Comparison of ENCODE assay signal across 1 cellular context in the genomic region with DNA sequence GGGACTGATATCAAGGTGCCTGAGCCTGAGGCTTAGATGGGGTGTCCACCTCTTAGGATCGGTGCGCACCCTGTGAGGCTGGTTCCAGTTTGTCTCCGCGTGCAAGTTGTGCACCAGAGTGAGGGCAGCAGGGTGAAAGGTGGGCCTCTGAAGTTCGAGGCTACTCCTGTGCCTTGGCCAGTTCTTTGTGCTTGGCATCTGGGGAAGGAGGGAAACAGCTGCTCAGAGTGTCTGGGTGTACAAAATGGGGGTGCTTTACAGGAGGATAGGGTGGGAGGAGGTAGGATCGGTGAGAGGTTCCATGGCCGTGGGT.
A peak's percentile ranks its signal among the peaks of the same experiment; 100 is the strongest.
TF ChIP-seq lines count a peak whose summit lies in the region.

No MANE protein-coding gene starts in this region.

TF ChIP-seq in K562, 482 proteins besides CTCF, POLR2A, EP300 and RAD21 (continued from another document):
- TF ChIP-seq, protein P1, sequence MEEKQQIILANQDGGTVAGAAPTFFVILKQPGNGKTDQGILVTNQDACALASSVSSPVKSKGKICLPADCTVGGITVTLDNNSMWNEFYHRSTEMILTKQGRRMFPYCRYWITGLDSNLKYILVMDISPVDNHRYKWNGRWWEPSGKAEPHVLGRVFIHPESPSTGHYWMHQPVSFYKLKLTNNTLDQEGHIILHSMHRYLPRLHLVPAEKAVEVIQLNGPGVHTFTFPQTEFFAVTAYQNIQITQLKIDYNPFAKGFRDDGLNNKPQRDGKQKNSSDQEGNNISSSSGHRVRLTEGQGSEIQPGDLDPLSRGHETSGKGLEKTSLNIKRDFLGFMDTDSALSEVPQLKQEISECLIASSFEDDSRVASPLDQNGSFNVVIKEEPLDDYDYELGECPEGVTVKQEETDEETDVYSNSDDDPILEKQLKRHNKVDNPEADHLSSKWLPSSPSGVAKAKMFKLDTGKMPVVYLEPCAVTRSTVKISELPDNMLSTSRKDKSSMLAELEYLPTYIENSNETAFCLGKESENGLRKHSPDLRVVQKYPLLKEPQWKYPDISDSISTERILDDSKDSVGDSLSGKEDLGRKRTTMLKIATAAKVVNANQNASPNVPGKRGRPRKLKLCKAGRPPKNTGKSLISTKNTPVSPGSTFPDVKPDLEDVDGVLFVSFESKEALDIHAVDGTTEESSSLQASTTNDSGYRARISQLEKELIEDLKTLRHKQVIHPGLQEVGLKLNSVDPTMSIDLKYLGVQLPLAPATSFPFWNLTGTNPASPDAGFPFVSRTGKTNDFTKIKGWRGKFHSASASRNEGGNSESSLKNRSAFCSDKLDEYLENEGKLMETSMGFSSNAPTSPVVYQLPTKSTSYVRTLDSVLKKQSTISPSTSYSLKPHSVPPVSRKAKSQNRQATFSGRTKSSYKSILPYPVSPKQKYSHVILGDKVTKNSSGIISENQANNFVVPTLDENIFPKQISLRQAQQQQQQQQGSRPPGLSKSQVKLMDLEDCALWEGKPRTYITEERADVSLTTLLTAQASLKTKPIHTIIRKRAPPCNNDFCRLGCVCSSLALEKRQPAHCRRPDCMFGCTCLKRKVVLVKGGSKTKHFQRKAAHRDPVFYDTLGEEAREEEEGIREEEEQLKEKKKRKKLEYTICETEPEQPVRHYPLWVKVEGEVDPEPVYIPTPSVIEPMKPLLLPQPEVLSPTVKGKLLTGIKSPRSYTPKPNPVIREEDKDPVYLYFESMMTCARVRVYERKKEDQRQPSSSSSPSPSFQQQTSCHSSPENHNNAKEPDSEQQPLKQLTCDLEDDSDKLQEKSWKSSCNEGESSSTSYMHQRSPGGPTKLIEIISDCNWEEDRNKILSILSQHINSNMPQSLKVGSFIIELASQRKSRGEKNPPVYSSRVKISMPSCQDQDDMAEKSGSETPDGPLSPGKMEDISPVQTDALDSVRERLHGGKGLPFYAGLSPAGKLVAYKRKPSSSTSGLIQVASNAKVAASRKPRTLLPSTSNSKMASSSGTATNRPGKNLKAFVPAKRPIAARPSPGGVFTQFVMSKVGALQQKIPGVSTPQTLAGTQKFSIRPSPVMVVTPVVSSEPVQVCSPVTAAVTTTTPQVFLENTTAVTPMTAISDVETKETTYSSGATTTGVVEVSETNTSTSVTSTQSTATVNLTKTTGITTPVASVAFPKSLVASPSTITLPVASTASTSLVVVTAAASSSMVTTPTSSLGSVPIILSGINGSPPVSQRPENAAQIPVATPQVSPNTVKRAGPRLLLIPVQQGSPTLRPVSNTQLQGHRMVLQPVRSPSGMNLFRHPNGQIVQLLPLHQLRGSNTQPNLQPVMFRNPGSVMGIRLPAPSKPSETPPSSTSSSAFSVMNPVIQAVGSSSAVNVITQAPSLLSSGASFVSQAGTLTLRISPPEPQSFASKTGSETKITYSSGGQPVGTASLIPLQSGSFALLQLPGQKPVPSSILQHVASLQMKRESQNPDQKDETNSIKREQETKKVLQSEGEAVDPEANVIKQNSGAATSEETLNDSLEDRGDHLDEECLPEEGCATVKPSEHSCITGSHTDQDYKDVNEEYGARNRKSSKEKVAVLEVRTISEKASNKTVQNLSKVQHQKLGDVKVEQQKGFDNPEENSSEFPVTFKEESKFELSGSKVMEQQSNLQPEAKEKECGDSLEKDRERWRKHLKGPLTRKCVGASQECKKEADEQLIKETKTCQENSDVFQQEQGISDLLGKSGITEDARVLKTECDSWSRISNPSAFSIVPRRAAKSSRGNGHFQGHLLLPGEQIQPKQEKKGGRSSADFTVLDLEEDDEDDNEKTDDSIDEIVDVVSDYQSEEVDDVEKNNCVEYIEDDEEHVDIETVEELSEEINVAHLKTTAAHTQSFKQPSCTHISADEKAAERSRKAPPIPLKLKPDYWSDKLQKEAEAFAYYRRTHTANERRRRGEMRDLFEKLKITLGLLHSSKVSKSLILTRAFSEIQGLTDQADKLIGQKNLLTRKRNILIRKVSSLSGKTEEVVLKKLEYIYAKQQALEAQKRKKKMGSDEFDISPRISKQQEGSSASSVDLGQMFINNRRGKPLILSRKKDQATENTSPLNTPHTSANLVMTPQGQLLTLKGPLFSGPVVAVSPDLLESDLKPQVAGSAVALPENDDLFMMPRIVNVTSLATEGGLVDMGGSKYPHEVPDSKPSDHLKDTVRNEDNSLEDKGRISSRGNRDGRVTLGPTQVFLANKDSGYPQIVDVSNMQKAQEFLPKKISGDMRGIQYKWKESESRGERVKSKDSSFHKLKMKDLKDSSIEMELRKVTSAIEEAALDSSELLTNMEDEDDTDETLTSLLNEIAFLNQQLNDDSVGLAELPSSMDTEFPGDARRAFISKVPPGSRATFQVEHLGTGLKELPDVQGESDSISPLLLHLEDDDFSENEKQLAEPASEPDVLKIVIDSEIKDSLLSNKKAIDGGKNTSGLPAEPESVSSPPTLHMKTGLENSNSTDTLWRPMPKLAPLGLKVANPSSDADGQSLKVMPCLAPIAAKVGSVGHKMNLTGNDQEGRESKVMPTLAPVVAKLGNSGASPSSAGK (IDR thresholded peaks at IDR 0.05) = peak; percentile 72
- TF ChIP-seq L3MBTL2 (IDR thresholded peaks at IDR 0.05) (peak; percentile 22; the same call in 1 of the 2 replicates), MXI1 (IDR thresholded peaks at IDR 0.05; ENCODE audit: low read depth, low read length) (no peak), CHD1 (IDR thresholded peaks at IDR 0.05; ENCODE audit: low read length) (peak; percentile 1), ZEB2 (IDR thresholded peaks at IDR 0.05) (0 out of 2 replicates have a peak, but pooled peaks have one; percentile 1), RFX1 (IDR thresholded peaks at IDR 0.05) (no peak)
- TF ChIP-seq, protein P2, sequence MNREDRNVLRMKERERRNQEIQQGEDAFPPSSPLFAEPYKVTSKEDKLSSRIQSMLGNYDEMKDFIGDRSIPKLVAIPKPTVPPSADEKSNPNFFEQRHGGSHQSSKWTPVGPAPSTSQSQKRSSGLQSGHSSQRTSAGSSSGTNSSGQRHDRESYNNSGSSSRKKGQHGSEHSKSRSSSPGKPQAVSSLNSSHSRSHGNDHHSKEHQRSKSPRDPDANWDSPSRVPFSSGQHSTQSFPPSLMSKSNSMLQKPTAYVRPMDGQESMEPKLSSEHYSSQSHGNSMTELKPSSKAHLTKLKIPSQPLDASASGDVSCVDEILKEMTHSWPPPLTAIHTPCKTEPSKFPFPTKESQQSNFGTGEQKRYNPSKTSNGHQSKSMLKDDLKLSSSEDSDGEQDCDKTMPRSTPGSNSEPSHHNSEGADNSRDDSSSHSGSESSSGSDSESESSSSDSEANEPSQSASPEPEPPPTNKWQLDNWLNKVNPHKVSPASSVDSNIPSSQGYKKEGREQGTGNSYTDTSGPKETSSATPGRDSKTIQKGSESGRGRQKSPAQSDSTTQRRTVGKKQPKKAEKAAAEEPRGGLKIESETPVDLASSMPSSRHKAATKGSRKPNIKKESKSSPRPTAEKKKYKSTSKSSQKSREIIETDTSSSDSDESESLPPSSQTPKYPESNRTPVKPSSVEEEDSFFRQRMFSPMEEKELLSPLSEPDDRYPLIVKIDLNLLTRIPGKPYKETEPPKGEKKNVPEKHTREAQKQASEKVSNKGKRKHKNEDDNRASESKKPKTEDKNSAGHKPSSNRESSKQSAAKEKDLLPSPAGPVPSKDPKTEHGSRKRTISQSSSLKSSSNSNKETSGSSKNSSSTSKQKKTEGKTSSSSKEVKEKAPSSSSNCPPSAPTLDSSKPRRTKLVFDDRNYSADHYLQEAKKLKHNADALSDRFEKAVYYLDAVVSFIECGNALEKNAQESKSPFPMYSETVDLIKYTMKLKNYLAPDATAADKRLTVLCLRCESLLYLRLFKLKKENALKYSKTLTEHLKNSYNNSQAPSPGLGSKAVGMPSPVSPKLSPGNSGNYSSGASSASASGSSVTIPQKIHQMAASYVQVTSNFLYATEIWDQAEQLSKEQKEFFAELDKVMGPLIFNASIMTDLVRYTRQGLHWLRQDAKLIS (CRISPR knock-in tag; IDR thresholded peaks at IDR 0.05) = 0 out of 2 replicates have a peak, but pooled peaks have one; percentile 29
- TF ChIP-seq, protein P3, sequence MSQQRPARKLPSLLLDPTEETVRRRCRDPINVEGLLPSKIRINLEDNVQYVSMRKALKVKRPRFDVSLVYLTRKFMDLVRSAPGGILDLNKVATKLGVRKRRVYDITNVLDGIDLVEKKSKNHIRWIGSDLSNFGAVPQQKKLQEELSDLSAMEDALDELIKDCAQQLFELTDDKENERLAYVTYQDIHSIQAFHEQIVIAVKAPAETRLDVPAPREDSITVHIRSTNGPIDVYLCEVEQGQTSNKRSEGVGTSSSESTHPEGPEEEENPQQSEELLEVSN (IDR thresholded peaks at IDR 0.05; ENCODE audit: borderline replicate concordance in 1 of 2, extremely low read depth in 1 of 2, insufficient read depth in 1 of 2, insufficient read length in 1 of 2, low read depth in 1 of 2, low read length in 1 of 2, poor library complexity in 1 of 2, severe bottlenecking in 1 of 2) = peak in 1 of 2 experiments; percentile 43
TF ChIP-seq in K562: peak in this region for 6.
